ENCODE assay signal across 8 cellular contexts in genomic region chr1:150995896-150996295, GRCh38. TPM values are rescaled to one million over a fixed set of nuclear protein-coding genes. Genes with fewer than 3 reads are reported as not detected.
DNase-seq lines count a peak whose midpoint lies in the region; ATAC-seq and TF ChIP-seq lines count a peak whose summit lies in the region.

No MANE protein-coding gene starts in this region.

- H3K4me1 Mint-ChIP-seq in T-helper 17 cell: peaks cover 7% of the 10 kb centered on the region

- H3K9me3 ChIP-seq in T-helper 17 cell (ENCODE audit: control insufficient read depth, low read length, poor library complexity, severe bottlenecking): no peaks in the 10 kb centered on the region

- peak overlapping the region; percentile 81 for H3K27ac Mint-ChIP-seq in T-helper 17 cell

- peaks cover 3% of the 10 kb centered on the region for H3K36me3 Mint-ChIP-seq in T-helper 17 cell (ENCODE audit: low read depth)

- H3K4me3 Mint-ChIP-seq in T-helper 17 cell: no peak overlapping the region

- ATAC-seq in Right ventricle myocardium inferior (peak; percentile 54), T-helper 17 cell (peak; percentile 71), omental fat pad (ENCODE audit: low FRiP score) (peak; percentile 29), HG03175 (IDR thresholded peaks at IDR 0.05; ENCODE audit: unreplicated experiment) (no peak)

- TF ChIP-seq CTCF in omental fat pad (IDR thresholded peaks at IDR 0.05): peak in 2 of 3 donors; percentile 15 to 77

- intact Hi-C loops in Right ventricle myocardium inferior (cut with DNase I): no loop called here
- intact Hi-C loops in cardiac septum (cut with DNase I): loop anchor here (10.0 kb wide), 1 partner anchor 531 kb away; no protein-coding TSS in a partner anchor

- H3K27me3 Mint-ChIP-seq in T-helper 17 cell: no peaks in the 10 kb centered on the region

- DNase-seq in Right ventricle myocardium inferior (ENCODE audit: missing footprints) (no peak), cardiac septum (ENCODE audit: low spot score) (no peak), T-helper 17 cell (no peak), fibroblast of gingiva (ENCODE audit: low read depth) (peak; percentile 71), omental fat pad (ENCODE audit: low spot score) (no peak), epidermal melanocyte (ENCODE audit: insufficient read length, low spot score) (no peak), DMS153 (lab: John Stamatoyannopoulos, UW) (no peak)

RNA-seq across cellular contexts. Expression of gene MINDY1, which starts 10.8 kb away (rescaled TPM):
- total RNA-seq in Right ventricle myocardium inferior (38.5 TPM), cardiac septum (49.1 TPM), T-helper 17 cell (10 to 100 TPM; 19.0 to 31.6 TPM), omental fat pad (10 to 100 TPM; 15.5 to 35.4 (median 33.2) TPM)

RNA-seq across cellular contexts. Expression of gene PRUNE1, which starts 12.4 kb away (rescaled TPM):
- total RNA-seq in Right ventricle myocardium inferior: 42.1 TPM
- total RNA-seq in cardiac septum: 31.0 TPM
- total RNA-seq in T-helper 17 cell: 10 to 100 TPM; 15.8 to 30.0 TPM
- 10 to 100 TPM in 3 of 4 donors, 1 to 10 TPM in 1; 6.2 to 20.6 (median 16.2) TPM for total RNA-seq in omental fat pad

RNA-seq across cellular contexts. Expression of gene ANXA9, which starts 13.8 kb away (rescaled TPM):
- not detected for total RNA-seq in Right ventricle myocardium inferior
- total RNA-seq in cardiac septum: 0.16 TPM
- under 1 TPM in 1 of 2 donors, not detected in 1; 0.15 TPM for total RNA-seq in T-helper 17 cell
- 10 to 100 TPM in 1 of 4 donors, 1 to 10 TPM in 2, under 1 TPM in 1; 0.79 to 26.4 (median 5.6) TPM for total RNA-seq in omental fat pad

RNA-seq across cellular contexts. Expression of gene CERS2, which starts 21.3 kb away (rescaled TPM):
- total RNA-seq in Right ventricle myocardium inferior (92.6 TPM), cardiac septum (76.0 TPM), T-helper 17 cell (100 to 1,000 TPM; 108 to 142 TPM), omental fat pad (100 to 1,000 TPM in 3 of 4 donors, 10 to 100 TPM in 1; 96.8 to 144 (median 131) TPM)

RNA-seq across cellular contexts. Expression of gene BNIPL, which starts 40.5 kb away (rescaled TPM):
- total RNA-seq in Right ventricle myocardium inferior (0.30 TPM), cardiac septum (0.32 TPM), T-helper 17 cell (under 1 TPM; 0.42 to 0.57 TPM), omental fat pad (under 1 TPM in 3 of 4 donors, not detected in 1; 0.63 to 0.74 (median 0.69) TPM)
